In genomic region chr2:171146071-171146470, GRCh38 we compare ENCODE assay signal across 19 cellular contexts. TPM values are rescaled to one million over a fixed set of nuclear protein-coding genes. Genes with fewer than 3 reads are reported as not detected.
A peak's percentile ranks its signal among the peaks of the same experiment; 100 is the strongest.
DNase-seq lines count a peak whose midpoint lies in the region; ATAC-seq and TF ChIP-seq lines count a peak whose summit lies in the region.
"Had no signal": no experiment of that assay in that cellular context is flagged by ENCODE, and none has a peak within 500 bp of the region (broad histone marks: within the 10 kb centered on the region; RNA-seq: fewer than 3 reads in every experiment).

No MANE protein-coding gene starts in this region.

- DNase-seq in HL-60 (ENCODE audit: low read depth in 1 of 2, low spot score in 1 of 2) (no peak), WTC11 (ENCODE audit: low spot score) (no peak), left lung (no peak), spleen (no peak), stomach (no peak)
- DNase-seq: ACHN, COR-L47, DMS 273 treated with DMSO at 0.1 percent for 48 hours, DND-41, GM23248, NCI-H1694 treated with DMSO at 0.1 percent for 48 hours, NCI-H226, NCI-H524, NCI-H82, SHP77 treated with DMSO at 0.1 percent for 48 hours, SK-N-SH had no signal

- ATAC-seq in WTC11 (no peak), left lung (peak; percentile 74), HG03571 (IDR thresholded peaks at IDR 0.05; ENCODE audit: unreplicated experiment) (no peak), HG02884 (IDR thresholded peaks at IDR 0.05; ENCODE audit: unreplicated experiment) (no peak)

- TF ChIP-seq CTCF in HL-60 (IDR thresholded peaks at IDR 0.05; ENCODE audit: insufficient read depth, low read length) (no peak), WTC11 (IDR thresholded peaks at IDR 0.05) (no peak), left lung (IDR thresholded peaks at IDR 0.05) (no peak), spleen (IDR thresholded peaks at IDR 0.05 in 8 of 11, conservative IDR thresholded peaks at IDR 0.05 in 3 of 11) (no peak), stomach (IDR thresholded peaks at IDR 0.05) (no peak)

- H3K27ac ChIP-seq in HL-60 (replicated peaks) (peak overlapping the region; percentile 25), left lung (peak overlapping the region in 1 of 2 donors; percentile 59), spleen (peak overlapping the region in 5 of 8 donors; percentile 12 to 62 (median 43)), stomach (peak overlapping the region in 2 of 5 donors; percentile 28 to 52)
- H3K27ac ChIP-seq: GM23248 had no signal

- no peaks in the 10 kb centered on the region for H3K9me3 Mint-ChIP-seq in WTC11

- H3K36me3 ChIP-seq in left lung, result no peaks in the 10 kb centered on the region
- H3K36me3 ChIP-seq in spleen, result no peaks in the 10 kb centered on the region
- H3K36me3 ChIP-seq in stomach, result no peaks in the 10 kb centered on the region
- H3K36me3 ChIP-seq: HAP-1 had no signal

- H3K4me1 ChIP-seq in left lung (peaks cover 3 to 69% of the 10 kb centered on the region in 2 donors), spleen (peaks cover 34 to 98% (median 77%) of the 10 kb centered on the region in 6 donors), stomach (peaks cover 22 to 91% (median 56%) of the 10 kb centered on the region in 4 donors)

- H3K4me1 Mint-ChIP-seq in WTC11, result peaks cover 57% of the 10 kb centered on the region

- no peak for TF ChIP-seq EP300 in stomach (IDR thresholded peaks at IDR 0.05)

- CTCF ChIA-PET in WTC11 (lab: Charles Lee), result interaction anchor here (1.8 kb wide), 1 partner anchor 8 kb away, joined by 4 read pairs; no protein-coding TSS in a partner anchor

- H3K27me3 Mint-ChIP-seq in WTC11 (ENCODE audit: low read depth), result no peaks in the 10 kb centered on the region

- WGBS in spleen, 5 donors, result 63 to 90% (median 82%) methylated on average over 2 of the region's 2 CpGs
- WGBS in stomach, 5 donors, result 77 to 90% (median 85%) methylated on average over 2 of the region's 2 CpGs

- no peaks in the 10 kb centered on the region for H3K27me3 ChIP-seq in HL-60 (ENCODE audit: insufficient read depth, poor library complexity, severe bottlenecking)
- H3K27me3 ChIP-seq in left lung, result no peaks in the 10 kb centered on the region
- H3K27me3 ChIP-seq in spleen (replicated peaks in 1 of 7), result no peaks in the 10 kb centered on the region
- H3K27me3 ChIP-seq in stomach, result no peaks in the 10 kb centered on the region

- no peak overlapping the region for H3K4me3 Mint-ChIP-seq in WTC11

- H3K9me3 ChIP-seq in left lung (no peaks in the 10 kb centered on the region), spleen (no peaks in the 10 kb centered on the region), stomach (no peaks in the 10 kb centered on the region)
- H3K9me3 ChIP-seq: HAP-1, SK-N-SH had no signal

- TF ChIP-seq POLR2A in spleen (IDR thresholded peaks at IDR 0.05), result no peak
- no peak for TF ChIP-seq POLR2A in stomach (IDR thresholded peaks at IDR 0.05)

- intact Hi-C loops in left lung (cut with DNase I) (no loop called here), spleen (cut with DNase I; ENCODE audit: low total_unique reads) (loop anchor here (10.0 kb wide), 1 partner anchor 51 kb away; no protein-coding TSS in a partner anchor), stomach (cut with DNase I; ENCODE audit: low total_unique reads) (no loop called here)

- POLR2A ChIA-PET in WTC11 (lab: Charles Lee), result no interaction called here

- H3K4me3 ChIP-seq in HL-60 (replicated peaks; ENCODE audit: insufficient read depth, low read length), result no peak overlapping the region
- H3K4me3 ChIP-seq in left lung, result no peak overlapping the region
- no peak overlapping the region for H3K4me3 ChIP-seq in spleen
- no peak overlapping the region for H3K4me3 ChIP-seq in stomach
- H3K4me3 ChIP-seq: GM23248, HAP-1 had no signal

- no peaks in the 10 kb centered on the region for H3K36me3 Mint-ChIP-seq in WTC11

- H3K27ac Mint-ChIP-seq in WTC11, result no peak overlapping the region

TF ChIP-seq in WTC11, 78 proteins besides CTCF, POLR2A, EP300 and RAD21:
- TF ChIP-seq ZNF121 (CRISPR knock-in tag; IDR thresholded peaks at IDR 0.05), result peak; percentile 96
- TF ChIP-seq ZSCAN18 (CRISPR knock-in tag; IDR thresholded peaks at IDR 0.05), result no peak
- no peak for TF ChIP-seq E2F4 (CRISPR knock-in tag; IDR thresholded peaks at IDR 0.05; ENCODE audit: borderline replicate concordance, low read depth)

RNA-seq across cellular contexts. Expression of gene TLK1, which starts 14.6 kb away (rescaled TPM):
- total RNA-seq in WTC11 (2021) (91.1 to 99.6 TPM (median 93.9 TPM) in 3 replicates), left lung (10 to 100 TPM; 48.2 to 49.8 TPM), spleen (10 to 100 TPM; 49.7 to 100.0 (median 87.5) TPM), stomach (100 to 1,000 TPM in 1 of 5 donors, 10 to 100 TPM in 4; 11.1 to 135 (median 31.3) TPM)
- polyA plus RNA-seq in spleen (10 to 100 TPM; 19.7 to 23.4 (median 21.8) TPM), stomach (10 to 100 TPM; 10.1 to 13.7 (median 10.8) TPM)
